In genomic region chr13:83881917-83882625, GRCh38 we compare ENCODE assay signal across 8 cellular contexts. TPM values are rescaled to one million over a fixed set of nuclear protein-coding genes. Genes with fewer than 3 reads are reported as not detected.
DNase-seq lines count a peak whose midpoint lies in the region; ATAC-seq, FAIRE-seq and TF ChIP-seq lines count a peak whose summit lies in the region.

A gene with protein sequence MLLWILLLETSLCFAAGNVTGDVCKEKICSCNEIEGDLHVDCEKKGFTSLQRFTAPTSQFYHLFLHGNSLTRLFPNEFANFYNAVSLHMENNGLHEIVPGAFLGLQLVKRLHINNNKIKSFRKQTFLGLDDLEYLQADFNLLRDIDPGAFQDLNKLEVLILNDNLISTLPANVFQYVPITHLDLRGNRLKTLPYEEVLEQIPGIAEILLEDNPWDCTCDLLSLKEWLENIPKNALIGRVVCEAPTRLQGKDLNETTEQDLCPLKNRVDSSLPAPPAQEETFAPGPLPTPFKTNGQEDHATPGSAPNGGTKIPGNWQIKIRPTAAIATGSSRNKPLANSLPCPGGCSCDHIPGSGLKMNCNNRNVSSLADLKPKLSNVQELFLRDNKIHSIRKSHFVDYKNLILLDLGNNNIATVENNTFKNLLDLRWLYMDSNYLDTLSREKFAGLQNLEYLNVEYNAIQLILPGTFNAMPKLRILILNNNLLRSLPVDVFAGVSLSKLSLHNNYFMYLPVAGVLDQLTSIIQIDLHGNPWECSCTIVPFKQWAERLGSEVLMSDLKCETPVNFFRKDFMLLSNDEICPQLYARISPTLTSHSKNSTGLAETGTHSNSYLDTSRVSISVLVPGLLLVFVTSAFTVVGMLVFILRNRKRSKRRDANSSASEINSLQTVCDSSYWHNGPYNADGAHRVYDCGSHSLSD (minus strand): TSS chr13:83882474. CDS start chr13:83881507, 967 bp downstream.

- H3K36me3 Mint-ChIP-seq in activated CD4-positive, alpha-beta T cell treated with anti-CD3 and anti-CD28 coated beads, Interleukin-2, amount 10 ng/mL, durations not matched to agents 7 days and 5 days (ENCODE audit: low read depth): peaks cover 2% of the 10 kb centered on the region

- no peaks in the 10 kb centered on the region for H3K9me3 Mint-ChIP-seq in activated CD4-positive, alpha-beta T cell treated with anti-CD3 and anti-CD28 coated beads, Interleukin-2, amount 10 ng/mL, durations not matched to agents 7 days and 5 days

- in situ Hi-C loops in K562 (cut with MboI): no loop called here

- POLR2A ChIA-PET in activated CD4-positive, alpha-beta T cell treated with anti-CD3 and anti-CD28 coated beads, Interleukin-2, amount 10 ng/mL, durations not matched to agents 7 days and 5 days (lab: Charles Lee): no interaction called here
- POLR2A ChIA-PET in K562 (lab: Yijun Ruan, JAX): no interaction called here

- ATAC-seq in K562: no peak
- peak; percentile 49 for ATAC-seq in aorta (ENCODE audit: low FRiP score)
- no peak for ATAC-seq in GM21515 (IDR thresholded peaks at IDR 0.05; ENCODE audit: unreplicated experiment)

- no peaks in the 10 kb centered on the region for H3K9me3 ChIP-seq in K562 (replicated peaks; ENCODE audit: control insufficient read depth, insufficient read depth, low read depth, low read length)
- H3K9me3 ChIP-seq in aorta (ENCODE audit: control insufficient read depth, low read length): no peaks in the 10 kb centered on the region

- no peak for FAIRE-seq in K562 (lab: Jason Lieb, UNC)

- H4K20me1 ChIP-seq in K562 (replicated peaks; ENCODE audit: control insufficient read depth, insufficient read depth, low read length): no peaks in the 10 kb centered on the region

- peaks cover 60% of the 10 kb centered on the region for H3K27me3 Mint-ChIP-seq in activated CD4-positive, alpha-beta T cell treated with anti-CD3 and anti-CD28 coated beads, Interleukin-2, amount 10 ng/mL, durations not matched to agents 7 days and 5 days

- H3K4me3 ChIP-seq in K562 (no peak within 1 kb of the TSS), aorta (ENCODE audit: low read length in 2 of 2) (no peak within 1 kb of the TSS)

- WGBS in K562 (ENCODE audit: insufficient coverage, low coverage, missing lambda C conversion rate): 7% methylated on average over 18 of the region's 32 CpGs
- WGBS in aorta, 2 donors: 1 to 2% methylated on average over 32 of the region's 32 CpGs

- no peak for TF ChIP-seq POLR2A in K562 (conservative IDR thresholded peaks at IDR 0.05)

- no TSS peak for BruUV-seq in K562 (replicated peaks; lab: Mats Ljungman, UMichigan)

- no peaks in the 10 kb centered on the region for H3K9me1 ChIP-seq in K562 (ENCODE audit: control insufficient read depth, insufficient read depth, low read length)

- intact Hi-C loops in K562 (cut with micrococcal nuclease): no loop called here
- intact Hi-C loops in aorta (cut with DNase I): no loop called here

- H3K79me2 ChIP-seq in K562 (ENCODE audit: control insufficient read depth, insufficient read depth, low read length): no peaks in the 10 kb centered on the region

- no peak for TF ChIP-seq EP300 in K562 (IDR thresholded peaks at IDR 0.05; ENCODE audit: low read length)

- TF ChIP-seq RAD21 in K562 (CRISPR knock-in tag; conservative IDR thresholded peaks at IDR 0.05 in 1 of 2, IDR thresholded peaks at IDR 0.05 in 1 of 2): no peak

- H3K27me3 ChIP-seq in K562 (ENCODE audit: control insufficient read depth in 2 of 2, insufficient read depth in 2 of 2, low read length in 2 of 2) (no peaks in the 10 kb centered on the region), aorta (ENCODE audit: control insufficient read depth in 1 of 2, insufficient read depth in 2 of 2, low read length in 1 of 2) (no peaks in the 10 kb centered on the region)

- H3K4me1 ChIP-seq in K562 (replicated peaks in 1 of 2; ENCODE audit: control insufficient read depth in 2 of 2, insufficient read depth in 2 of 2, low read length in 2 of 2): no peaks in the 10 kb centered on the region
- peaks cover 0 to 2% of the 10 kb centered on the region in 2 donors for H3K4me1 ChIP-seq in aorta (ENCODE audit: control insufficient read depth in 1 of 2, insufficient read depth in 2 of 2, low read length in 2 of 2)

- DNase-seq in activated CD4-positive, alpha-beta T cell treated with anti-CD3 and anti-CD28 coated beads, Interleukin-2, amount 10 ng/mL, durations not matched to agents 7 days and 5 days: peak; percentile 27
- DNase-seq in activated CD4-positive, alpha-beta T cell treated with anti-CD3 and anti-CD28 coated beads for 1 hour: no peak
- DNase-seq in NCI-H226: peak; percentile 19
- DNase-seq in K562 (ENCODE audit: extremely low read depth in 1 of 4, low spot score in 3 of 4): peak in 2 of 4 experiments; percentile 2 to 17
- DNase-seq in kidney tubule cell (ENCODE audit: low spot score): peak; percentile 1
- DNase-seq in aorta: peak; percentile 60 to 90
- DNase-seq in LoVo (ENCODE audit: low spot score): no peak

- H3K27ac ChIP-seq in K562 (ENCODE audit: extremely low read depth, low read depth, low read length) (no peak within 1 kb of the TSS), aorta (ENCODE audit: low read depth in 1 of 2, low read length in 2 of 2) (no peak within 1 kb of the TSS)

- TF ChIP-seq CTCF in K562 (IDR thresholded peaks at IDR 0.05 in 2 of 3, conservative IDR thresholded peaks at IDR 0.05 in 1 of 3; ENCODE audit: insufficient read depth in 2 of 3, low read depth in 1 of 3, low read length in 3 of 3): no peak

- no peak within 1 kb of the TSS for H3K9ac ChIP-seq in K562 (ENCODE audit: insufficient read depth in 1 of 2, low read depth in 2 of 2, low read length in 2 of 2)

- H3K4me2 ChIP-seq in K562 (ENCODE audit: insufficient read depth, low read length): no peak within 1 kb of the TSS

- peaks cover 6% of the 10 kb centered on the region for H3K4me1 Mint-ChIP-seq in activated CD4-positive, alpha-beta T cell treated with anti-CD3 and anti-CD28 coated beads, Interleukin-2, amount 10 ng/mL, durations not matched to agents 7 days and 5 days

- H3K27ac Mint-ChIP-seq in activated CD4-positive, alpha-beta T cell treated with anti-CD3 and anti-CD28 coated beads, Interleukin-2, amount 10 ng/mL, durations not matched to agents 7 days and 5 days: no peak within 1 kb of the TSS

- H3K36me3 ChIP-seq in K562 (ENCODE audit: control insufficient read depth, insufficient read depth, low read length): no peaks in the 10 kb centered on the region
- H3K36me3 ChIP-seq in aorta (ENCODE audit: control insufficient read depth in 1 of 2, insufficient read depth in 2 of 2, low read length in 1 of 2): no peaks in the 10 kb centered on the region

- CTCF ChIA-PET in activated CD4-positive, alpha-beta T cell treated with anti-CD3 and anti-CD28 coated beads, Interleukin-2, amount 10 ng/mL, durations not matched to agents 7 days and 5 days (lab: Charles Lee): no interaction called here
- CTCF ChIA-PET in K562 (lab: Yijun Ruan, JAX; ENCODE audit: low intra/inter-chr PET ratio): no interaction called here

- no peak within 1 kb of the TSS for H3K4me3 Mint-ChIP-seq in activated CD4-positive, alpha-beta T cell treated with anti-CD3 and anti-CD28 coated beads, Interleukin-2, amount 10 ng/mL, durations not matched to agents 7 days and 5 days

- H2AFZ ChIP-seq in K562 (ENCODE audit: low read depth, low read length): no peak within 1 kb of the TSS

RNA-seq across cellular contexts. Expression of the gene that starts here (rescaled TPM):
- not detected for total RNA-seq in activated CD4-positive, alpha-beta T cell treated with anti-CD3 and anti-CD28 coated beads, Interleukin-2, amount 10 ng/mL, durations not matched to agents 7 days and 5 days
- not detected in 2 replicates for total RNA-seq in K562 (2011; cell fraction: chromatin; rRNA removed; ENCODE audit: low replicate concordance)
- not detected in 2 replicates for total RNA-seq in K562 (2011; cell fraction: nucleolus; rRNA removed)
- total RNA-seq in K562 (2011; cell fraction: nucleoplasm; rRNA removed): not detected in 2 replicates
- total RNA-seq in K562 (2014; rRNA removed): not detected in 2 replicates
- total RNA-seq in K562 (2014; rRNA removed; fragmentation: Illumina TruSeq; extraction: Trizol): not detected in 2 replicates
- 0.04 TPM in 1 of 2 replicates, not detected in the other for total RNA-seq in K562 (2015; rRNA removed; fragmentation: Illumina TruSeq; extraction: Trizol)
- total RNA-seq in K562 (2021): not detected in 2 replicates
- polyA plus RNA-seq in K562 (2011; rRNA removed): 0.05 TPM in 1 of 2 replicates, not detected in the other
- polyA plus RNA-seq in K562 (2011; cell fraction: cytosol; rRNA removed): 0.01 and 0.03 TPM in 2 replicates
- polyA plus RNA-seq in K562 (2011; cell fraction: nucleus; rRNA removed): 0.03 TPM in 1 of 2 replicates, not detected in the other
- polyA plus RNA-seq in K562 (2012): 0.01 TPM in 1 of 2 replicates, not detected in the other
- not detected in 2 replicates for polyA plus RNA-seq in K562 (2014; fragmentation: Illumina TruSeq; extraction: Trizol)
- not detected for polyA plus RNA-seq in K562 (2014; fragmentation: Nextera tagmentation; extraction: Ambion mirVana)
- not detected in 2 replicates for polyA plus RNA-seq in K562 (2014; rRNA removed)
- 0.03 TPM in 1 of 2 replicates, not detected in the other for polyA minus RNA-seq in K562 (2011; rRNA and poly(A)+ RNA removed)
- polyA minus RNA-seq in K562 (2011; cell fraction: cytosol; rRNA and poly(A)+ RNA removed): not detected in 2 replicates
- 0.11 TPM in 1 of 2 replicates, not detected in the other for polyA minus RNA-seq in K562 (2011; cell fraction: nucleus; rRNA and poly(A)+ RNA removed)
- total RNA-seq in aorta: under 1 TPM; 0.10 to 0.24 TPM
- polyA plus RNA-seq in aorta: not detected

Comparison
In these comparisons a context has a peak if more than half of its experiments do, and no peak if none do; other contexts are left out.
1. Peak in DNase-seq in activated CD4-positive, alpha-beta T cell treated with anti-CD3 and anti-CD28 coated beads, Interleukin-2, amount 10 ng/mL, durations not matched to agents 7 days and 5 days; RNA of the gene not detected or under 1 TPM.
2. Peak in DNase-seq and ATAC-seq in aorta; RNA of the gene not detected or under 1 TPM.
3. DNase-seq: peak in NCI-H226 (single experiment) and kidney tubule cell (single experiment); none in activated CD4-positive, alpha-beta T cell treated with anti-CD3 and anti-CD28 coated beads for 1 hour (single experiment) and LoVo (single experiment).